Comparison of ENCODE assay signal across 28 cellular contexts in the genomic region with DNA sequence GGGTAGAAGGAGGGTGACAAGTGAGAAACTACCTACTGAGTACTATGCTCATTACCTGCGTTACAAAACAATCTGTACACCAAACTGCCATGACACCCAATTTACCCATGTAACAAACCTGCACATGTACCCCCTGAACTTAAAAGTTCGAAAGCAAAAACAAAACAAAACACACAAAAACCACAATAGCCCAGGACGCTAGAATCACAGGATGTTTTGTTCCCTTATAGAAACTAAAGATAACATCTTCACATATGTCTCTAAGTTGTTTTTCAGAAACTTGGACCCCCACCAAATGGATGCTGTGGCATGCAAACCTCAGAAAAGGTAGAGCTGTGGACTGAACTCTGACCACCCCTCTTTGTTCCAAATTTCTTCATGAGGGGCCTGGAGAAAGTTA. TPM values are rescaled to one million over a fixed set of nuclear protein-coding genes. Genes with fewer than 3 reads are reported as not detected.
DNase-seq lines count a peak whose midpoint lies in the region; ATAC-seq, FAIRE-seq and TF ChIP-seq lines count a peak whose summit lies in the region.
"Had no signal": no experiment of that assay in that cellular context is flagged by ENCODE, and none has a peak within 500 bp of the region (broad histone marks: within the 10 kb centered on the region; RNA-seq: fewer than 3 reads in every experiment).

No MANE protein-coding gene starts in this region.

- BruUV-seq in endothelial cell of umbilical vein (replicated peaks; lab: Mats Ljungman, UMichigan): no TSS peak

- no peak overlapping the region for H3K27ac ChIP-seq in CD4-positive, CD25-positive, alpha-beta regulatory T cell (ENCODE audit: insufficient read depth, low read length, poor library complexity, severe bottlenecking)
- H3K27ac ChIP-seq in CD4-positive, alpha-beta memory T cell (ENCODE audit: low read depth, low read length): no peak overlapping the region
- no peak overlapping the region for H3K27ac ChIP-seq in endothelial cell of umbilical vein (ENCODE audit: insufficient read depth, low read depth, low read length)
- H3K27ac ChIP-seq: SJCRH30 had no signal

- H3K79me2 ChIP-seq in endothelial cell of umbilical vein (ENCODE audit: control insufficient read depth, insufficient read depth, low read length): no peaks in the 10 kb centered on the region

- H3K4me3 ChIP-seq in CD4-positive, CD25-positive, alpha-beta regulatory T cell (ENCODE audit: low read depth, low read length): peak overlapping the region; percentile 31
- H3K4me3 ChIP-seq in CD4-positive, alpha-beta memory T cell (ENCODE audit: low read length in 2 of 2): no peak overlapping the region
- no peak overlapping the region for H3K4me3 ChIP-seq in endothelial cell of umbilical vein (replicated peaks in 1 of 3; ENCODE audit: insufficient read depth in 1 of 3, low read depth in 1 of 3, low read length in 3 of 3)
- H3K4me3 ChIP-seq: GM23338, SJCRH30 had no signal

- POLR2A ChIA-PET in CD4-positive, alpha-beta memory T cell (lab: Charles Lee; ENCODE audit: partially characterized antibody): no interaction called here
- POLR2A ChIA-PET in endothelial cell of umbilical vein (lab: Charles Lee) (no interaction called here), GM10248 (lab: Yijun Ruan, JAX) (no interaction called here)

- H3K27me3 ChIP-seq in CD4-positive, CD25-positive, alpha-beta regulatory T cell (ENCODE audit: control insufficient read depth, insufficient read depth, low read length): peaks cover 3% of the 10 kb centered on the region
- H3K27me3 ChIP-seq in CD4-positive, alpha-beta memory T cell (ENCODE audit: insufficient read depth, low read length): no peaks in the 10 kb centered on the region
- H3K27me3 ChIP-seq in endothelial cell of umbilical vein (ENCODE audit: control insufficient read depth in 2 of 2, insufficient read depth in 2 of 2, low read length in 2 of 2): no peaks in the 10 kb centered on the region
- H3K27me3 ChIP-seq: SJCRH30 had no signal

- peak in 1 of 3 donors; percentile 44 for DNase-seq in CD4-positive, CD25-positive, alpha-beta regulatory T cell
- peak in 3 of 5 donors; percentile 6 to 10 (median 9) for DNase-seq in CD4-positive, alpha-beta memory T cell
- DNase-seq in T-helper 2 cell treated with Interferon-gamma antibody and Interleukin-4, amounts not matched to agents 5 μg/mL and 100 μg/mL, for 36 hours (ENCODE audit: low spot score): no peak
- DNase-seq in endothelial cell of umbilical vein (ENCODE audit: low read depth, low spot score): no peak
- no peak for DNase-seq in GM10248 (ENCODE audit: extremely low spot score)
- DNase-seq: C1 segment of cervical spinal cord, DMS153, DND-41, H9, KBM-7, NCI-H1105 treated with DMSO at 0.1 percent for 48 hours, NCI-H146, NCI-H1930, NCI-H2107, NCI-H524, NCI-H748 treated with DMSO at 0.1 percent for 48 hours, PC-3, SJCRH30 had no signal

- dilution Hi-C loops in endothelial cell of umbilical vein (cut with MboI; ENCODE audit: extremely low pct_ligation_motif_present, low sequenced_read_pairs): no loop called here

- H3K36me3 ChIP-seq in CD4-positive, CD25-positive, alpha-beta regulatory T cell (ENCODE audit: control insufficient read depth, insufficient read depth, low read length): no peaks in the 10 kb centered on the region
- no peaks in the 10 kb centered on the region for H3K36me3 ChIP-seq in CD4-positive, alpha-beta memory T cell (ENCODE audit: insufficient read depth, low read length)
- H3K36me3 ChIP-seq in endothelial cell of umbilical vein (ENCODE audit: control insufficient read depth in 2 of 2, extremely low read depth in 1 of 2, insufficient read depth in 2 of 2, low read length in 2 of 2): no peaks in the 10 kb centered on the region
- H3K36me3 ChIP-seq: SJCRH30 had no signal

- peaks cover 11% of the 10 kb centered on the region for H3K27me3 Mint-ChIP-seq in CD4-positive, CD25-positive, alpha-beta regulatory T cell
- H3K27me3 Mint-ChIP-seq in CD4-positive, alpha-beta memory T cell: peaks cover 0 to 3% of the 10 kb centered on the region in 2 donors
- peaks cover 16% of the 10 kb centered on the region for H3K27me3 Mint-ChIP-seq in T-helper 2 cell treated with Interferon-gamma antibody and Interleukin-4, amounts not matched to agents 5 μg/mL and 100 μg/mL, for 36 hours (ENCODE audit: low read depth)

- FAIRE-seq in endothelial cell of umbilical vein (lab: Jason Lieb, UNC): peak; percentile 15
- FAIRE-seq: GM18507 had no signal

- H2AFZ ChIP-seq in endothelial cell of umbilical vein (ENCODE audit: low read depth, low read length): no peak overlapping the region
- H2AFZ ChIP-seq: GM23338 had no signal

- H4K20me1 ChIP-seq in endothelial cell of umbilical vein (replicated peaks; ENCODE audit: control insufficient read depth, extremely low read depth, insufficient read depth, low read length): no peaks in the 10 kb centered on the region

- no peaks in the 10 kb centered on the region for H3K9me1 ChIP-seq in endothelial cell of umbilical vein (replicated peaks; ENCODE audit: control insufficient read depth, extremely low read depth, insufficient read depth, low read length)

- no peaks in the 10 kb centered on the region for H3K9me3 ChIP-seq in CD4-positive, CD25-positive, alpha-beta regulatory T cell (ENCODE audit: control insufficient read depth in 2 of 2, low read length in 2 of 2)
- H3K9me3 ChIP-seq in CD4-positive, alpha-beta memory T cell (ENCODE audit: control insufficient read depth in 1 of 2, low read length in 2 of 2): no peaks in the 10 kb centered on the region
- H3K9me3 ChIP-seq in endothelial cell of umbilical vein (replicated peaks; ENCODE audit: control insufficient read depth, insufficient read depth, low read length): no peaks in the 10 kb centered on the region
- H3K9me3 ChIP-seq: SJCRH30 had no signal

- H3K4me1 Mint-ChIP-seq in CD4-positive, CD25-positive, alpha-beta regulatory T cell: peaks cover 0 to 14% (median 8%) of the 10 kb centered on the region in 4 donors
- H3K4me1 Mint-ChIP-seq in CD4-positive, alpha-beta memory T cell: peaks cover 12 to 17% (median 15%) of the 10 kb centered on the region in 4 donors
- peaks cover 19% of the 10 kb centered on the region for H3K4me1 Mint-ChIP-seq in T-helper 2 cell treated with Interferon-gamma antibody and Interleukin-4, amounts not matched to agents 5 μg/mL and 100 μg/mL, for 36 hours (ENCODE audit: low read depth)
- H3K4me1 Mint-ChIP-seq: GM23338, H9 had no signal

- peak overlapping the region in 1 of 4 donors; percentile 25 for H3K4me3 Mint-ChIP-seq in CD4-positive, CD25-positive, alpha-beta regulatory T cell
- H3K4me3 Mint-ChIP-seq in CD4-positive, alpha-beta memory T cell: peak overlapping the region in 6 of 8 donors; percentile 6 to 51 (median 45)
- H3K4me3 Mint-ChIP-seq in T-helper 2 cell treated with Interferon-gamma antibody and Interleukin-4, amounts not matched to agents 5 μg/mL and 100 μg/mL, for 36 hours: peak overlapping the region; percentile 68
- H3K4me3 Mint-ChIP-seq: GM23338, H9 had no signal

- peaks cover 0 to 11% (median 0%) of the 10 kb centered on the region in 7 donors for H3K9me3 Mint-ChIP-seq in CD4-positive, CD25-positive, alpha-beta regulatory T cell
- peaks cover 0 to 13% (median 0%) of the 10 kb centered on the region in 8 donors for H3K9me3 Mint-ChIP-seq in CD4-positive, alpha-beta memory T cell
- peaks cover 4% of the 10 kb centered on the region for H3K9me3 Mint-ChIP-seq in T-helper 2 cell treated with Interferon-gamma antibody and Interleukin-4, amounts not matched to agents 5 μg/mL and 100 μg/mL, for 36 hours
- H3K9me3 Mint-ChIP-seq: GM23338 had no signal

- H3K4me2 ChIP-seq in endothelial cell of umbilical vein (ENCODE audit: insufficient read depth, low read length): no peak overlapping the region
- H3K4me2 ChIP-seq: GM23338 had no signal

- CTCF ChIA-PET in CD4-positive, alpha-beta memory T cell (lab: Charles Lee; ENCODE audit: partially characterized antibody): interaction anchor here (1.8 kb wide), 1 partner anchor 13 kb away, joined by 8 read pairs; no protein-coding TSS in a partner anchor
- CTCF ChIA-PET in endothelial cell of umbilical vein (lab: Charles Lee) (no interaction called here), GM10248 (lab: Yijun Ruan, JAX) (no interaction called here)

- ATAC-seq in CD4-positive, CD25-positive, alpha-beta regulatory T cell (ENCODE audit: low read depth in 2 of 2): no peak
- ATAC-seq in GM19463 (IDR thresholded peaks at IDR 0.05; ENCODE audit: unreplicated experiment) (no peak), HG03469 (IDR thresholded peaks at IDR 0.05; ENCODE audit: unreplicated experiment) (no peak)
- ATAC-seq: GM23338, PC-3, Right ventricle myocardium inferior, SK-N-SH treated with all-trans-retinoic acid at 6 μM for 48 hours had no signal

- no peak overlapping the region for H3K9ac ChIP-seq in endothelial cell of umbilical vein (replicated peaks; ENCODE audit: extremely low read depth, insufficient read depth, low read length)

- no peaks in the 10 kb centered on the region for H3K36me3 Mint-ChIP-seq in CD4-positive, CD25-positive, alpha-beta regulatory T cell
- no peaks in the 10 kb centered on the region for H3K36me3 Mint-ChIP-seq in CD4-positive, alpha-beta memory T cell
- no peaks in the 10 kb centered on the region for H3K36me3 Mint-ChIP-seq in T-helper 2 cell treated with Interferon-gamma antibody and Interleukin-4, amounts not matched to agents 5 μg/mL and 100 μg/mL, for 36 hours (ENCODE audit: low read depth)

- intact Hi-C loops in CD4-positive, alpha-beta memory T cell (cut with micrococcal nuclease): no loop called here
- intact Hi-C loops in endothelial cell of umbilical vein (cut with micrococcal nuclease): no loop called here

- TF ChIP-seq CTCF in endothelial cell of umbilical vein (IDR thresholded peaks at IDR 0.05; ENCODE audit: extremely low read depth in 1 of 2, insufficient read depth in 1 of 2, low read depth in 1 of 2, low read length in 2 of 2): no peak
- no peak for TF ChIP-seq CTCF in GM10248 (IDR thresholded peaks at IDR 0.05; ENCODE audit: control extremely low read depth, extremely low read depth, low read depth, missing control alignments)

- TF ChIP-seq POLR2A in endothelial cell of umbilical vein (IDR thresholded peaks at IDR 0.05; ENCODE audit: low read depth, low read length): no peak

- peak overlapping the region in 1 of 3 donors; percentile 33 for H3K27ac Mint-ChIP-seq in CD4-positive, CD25-positive, alpha-beta regulatory T cell
- H3K27ac Mint-ChIP-seq in CD4-positive, alpha-beta memory T cell: peak overlapping the region in 6 of 7 donors; percentile 39 to 84 (median 72)
- peak overlapping the region; percentile 62 for H3K27ac Mint-ChIP-seq in T-helper 2 cell treated with Interferon-gamma antibody and Interleukin-4, amounts not matched to agents 5 μg/mL and 100 μg/mL, for 36 hours
- H3K27ac Mint-ChIP-seq: GM23338, H9 had no signal

- no peaks in the 10 kb centered on the region for H3K4me1 ChIP-seq in CD4-positive, CD25-positive, alpha-beta regulatory T cell (ENCODE audit: control insufficient read depth, insufficient read depth, low read length, poor library complexity, severe bottlenecking)
- peaks cover 14% of the 10 kb centered on the region for H3K4me1 ChIP-seq in CD4-positive, alpha-beta memory T cell (ENCODE audit: insufficient read depth, low read length)
- no peaks in the 10 kb centered on the region for H3K4me1 ChIP-seq in endothelial cell of umbilical vein (ENCODE audit: control insufficient read depth, extremely low read depth, insufficient read depth, low read length)
- H3K4me1 ChIP-seq: SJCRH30 had no signal

RNA-seq across cellular contexts. Expression of a gene that starts 25.2 kb away (rescaled TPM):
- total RNA-seq in CD4-positive, CD25-positive, alpha-beta regulatory T cell: 0.37 TPM
- under 1 TPM; 0.15 to 0.47 (median 0.26) TPM for polyA plus RNA-seq in CD4-positive, CD25-positive, alpha-beta regulatory T cell
- under 1 TPM; 0.28 to 0.29 TPM for total RNA-seq in CD4-positive, alpha-beta memory T cell
- polyA plus RNA-seq in CD4-positive, alpha-beta memory T cell: under 1 TPM; 0.05 to 0.18 TPM
- not detected in 2 replicates for total RNA-seq in endothelial cell of umbilical vein
- polyA plus RNA-seq in endothelial cell of umbilical vein: not detected in 2 replicates
- not detected in 2 replicates for polyA plus RNA-seq in endothelial cell of umbilical vein (2011; cell fraction: cytosol; rRNA removed)
- not detected in 2 replicates for polyA plus RNA-seq in endothelial cell of umbilical vein (2011; cell fraction: nucleus; rRNA removed)
- not detected in 2 replicates for polyA plus RNA-seq in endothelial cell of umbilical vein (2012)
- not detected in 2 replicates for polyA minus RNA-seq in endothelial cell of umbilical vein
- polyA minus RNA-seq in endothelial cell of umbilical vein (2011; cell fraction: cytosol; rRNA and poly(A)+ RNA removed): not detected
- polyA minus RNA-seq in endothelial cell of umbilical vein (2011; cell fraction: nucleus; rRNA and poly(A)+ RNA removed): not detected in 2 replicates
- total RNA-seq: A673, H9, LHCN-M2, MCF 10A, PC-3, Right ventricle myocardium inferior, RPMI7951, SJCRH30 had no signal

RNA-seq across cellular contexts. Expression of a gene that starts 37.1 kb away (rescaled TPM):
- 9.9 TPM for total RNA-seq in CD4-positive, CD25-positive, alpha-beta regulatory T cell
- polyA plus RNA-seq in CD4-positive, CD25-positive, alpha-beta regulatory T cell: under 1 TPM in 3 of 4 donors, not detected in 1; 0.09 to 0.57 (median 0.32) TPM
- 10 to 100 TPM; 11.4 to 14.3 TPM for total RNA-seq in CD4-positive, alpha-beta memory T cell
- polyA plus RNA-seq in CD4-positive, alpha-beta memory T cell: under 1 TPM; 0.21 to 0.42 TPM
- not detected in 2 replicates for total RNA-seq in endothelial cell of umbilical vein
- polyA plus RNA-seq in endothelial cell of umbilical vein: not detected in 2 replicates
- 0.01 TPM in 1 of 2 replicates, not detected in the other for polyA plus RNA-seq in endothelial cell of umbilical vein (2011; cell fraction: cytosol; rRNA removed)
- 0.26 and 0.35 TPM in 2 replicates for polyA plus RNA-seq in endothelial cell of umbilical vein (2011; cell fraction: nucleus; rRNA removed)
- polyA plus RNA-seq in endothelial cell of umbilical vein (2012): not detected in 2 replicates
- polyA minus RNA-seq in endothelial cell of umbilical vein: not detected in 2 replicates
- not detected for polyA minus RNA-seq in endothelial cell of umbilical vein (2011; cell fraction: cytosol; rRNA and poly(A)+ RNA removed)
- not detected in 2 replicates for polyA minus RNA-seq in endothelial cell of umbilical vein (2011; cell fraction: nucleus; rRNA and poly(A)+ RNA removed)
- total RNA-seq: LHCN-M2, MCF 10A, PC-3, RPMI7951, SJCRH30 had no signal

RNA-seq across cellular contexts. Expression of a gene that starts 53.1 kb away (rescaled TPM):
- total RNA-seq in CD4-positive, CD25-positive, alpha-beta regulatory T cell: not detected
- polyA plus RNA-seq in CD4-positive, CD25-positive, alpha-beta regulatory T cell: under 1 TPM in 3 of 4 donors, not detected in 1; 0.11 to 0.14 (median 0.12) TPM
- under 1 TPM in 1 of 2 experiments, not detected in 1; 0.23 TPM for total RNA-seq in CD4-positive, alpha-beta memory T cell
- polyA plus RNA-seq in CD4-positive, alpha-beta memory T cell: under 1 TPM in 1 of 2 donors, not detected in 1; 0.08 TPM
- total RNA-seq in endothelial cell of umbilical vein: 1.3 and 1.8 TPM in 2 replicates
- polyA plus RNA-seq in endothelial cell of umbilical vein: 1.2 and 1.4 TPM in 2 replicates
- polyA plus RNA-seq in endothelial cell of umbilical vein (2011; cell fraction: cytosol; rRNA removed): 0.65 and 1.2 TPM in 2 replicates
- 1.5 and 1.8 TPM in 2 replicates for polyA plus RNA-seq in endothelial cell of umbilical vein (2011; cell fraction: nucleus; rRNA removed)
- 1.7 and 2.6 TPM in 2 replicates for polyA plus RNA-seq in endothelial cell of umbilical vein (2012)
- 0.19 and 1.1 TPM in 2 replicates for polyA minus RNA-seq in endothelial cell of umbilical vein
- not detected for polyA minus RNA-seq in endothelial cell of umbilical vein (2011; cell fraction: cytosol; rRNA and poly(A)+ RNA removed)
- 0.82 TPM in 1 of 2 replicates, not detected in the other for polyA minus RNA-seq in endothelial cell of umbilical vein (2011; cell fraction: nucleus; rRNA and poly(A)+ RNA removed)
- total RNA-seq: LHCN-M2, MCF 10A, PC-3, SJCRH30 had no signal

Comparison
In these comparisons a context has a peak if more than half of its experiments do, and no peak if none do; other contexts are left out.
1. DNase-seq: peak in CD4-positive, alpha-beta memory T cell (3 of 5); none in T-helper 2 cell treated with Interferon-gamma antibody and Interleukin-4, amounts not matched to agents 5 μg/mL and 100 μg/mL, for 36 hours (single experiment), endothelial cell of umbilical vein (single experiment) and GM10248 (single experiment).
2. RNA of a gene that starts 37.1 kb away (total RNA-seq): 11.4 to 14.3 TPM in CD4-positive, alpha-beta memory T cell and 9.9 TPM in CD4-positive, CD25-positive, alpha-beta regulatory T cell (single experiment); not detected in endothelial cell of umbilical vein; every median in the first group is over 10 times any median in the second.